In genomic region chr6:135054575-135055498, GRCh38 we compare ENCODE assay signal across 8 cellular contexts. TPM values are rescaled to one million over a fixed set of nuclear protein-coding genes. Genes with fewer than 3 reads are reported as not detected.
DNase-seq lines count a peak whose midpoint lies in the region; ATAC-seq, FAIRE-seq and TF ChIP-seq lines count a peak whose summit lies in the region.

Gene HBS1L (minus strand): TSS chr6:135054822. CDS start chr6:135054691, 131 bp downstream.

- no peak for TF ChIP-seq CTCF in BE2C (IDR thresholded peaks at IDR 0.05; ENCODE audit: low read depth, low read length)

- peak; percentile 95 for ATAC-seq in HG03460 (IDR thresholded peaks at IDR 0.05; ENCODE audit: unreplicated experiment)

- peak; percentile 96 for DNase-seq in BE2C
- DNase-seq in GM19240 (ENCODE audit: insufficient read length, low spot score) = peak; percentile 74
- DNase-seq in NCI-H526 (lab: John Stamatoyannopoulos, UW) = peak; percentile 91 to 97
- DNase-seq in activated CD4-positive, alpha-beta T cell treated with anti-CD3 and anti-CD28 coated beads for 48 hours = peak; percentile 98
- peak; percentile 90 for DNase-seq in kidney glomerular epithelial cell (lab: John Stamatoyannopoulos, UW)
- peak; percentile 87 to 93 for DNase-seq in stimulated activated CD4-positive, alpha-beta T cell treated with anti-CD3 and anti-CD28 coated beads, Interleukin-1b, Interleukin-23, amount 100 ng/mL, for 1 hour (ENCODE audit: low read depth in 2 of 2)

- peak within 1 kb of the TSS; percentile 86 for H3K4me3 ChIP-seq in BE2C (ENCODE audit: low read depth, low read length)

- FAIRE-seq in colon (lab: Jason Lieb, UNC) = peak; percentile 69

- peaks cover 4% of the 10 kb centered on the region for H3K36me3 ChIP-seq in BE2C

- 0 out of 2 replicates have a peak, but pooled peaks cover 2% of the 10 kb centered on the region for H3K4me1 ChIP-seq in BE2C

- no peaks in the 10 kb centered on the region for H3K27me3 ChIP-seq in BE2C

- H3K9me3 ChIP-seq in BE2C = no peaks in the 10 kb centered on the region

RNA-seq across cellular contexts. Expression of gene HBS1L, which starts in this region (rescaled TPM):
- 75.3 TPM for polyA plus RNA-seq in BE2C (2012; ENCODE audit: insufficient read depth, insufficient read length, low read depth)

Comparison
In these comparisons a context has a peak if more than half of its experiments do, and no peak if none do; other contexts are left out.
1. Peak in every context shown above with its lines: DNase-seq, ATAC-seq and H3K4me3 ChIP-seq.